16 cellular contexts compared by ENCODE assay signal in genomic region chr9:131774636-131775035, GRCh38.
"Had no signal": no experiment of that assay in that cellular context is flagged by ENCODE, and none has a peak within 500 bp of the region (broad histone marks: within the 10 kb centered on the region; RNA-seq: fewer than 3 reads in every experiment).

No MANE protein-coding gene starts in this region.

- H3K36me3 ChIP-seq: MG63, SJSA1 had no signal

- H3K4me1 ChIP-seq: SJSA1 had no signal

- H3K4me3 ChIP-seq: MG63, SJSA1, SK-N-MC had no signal

- FAIRE-seq: HepG2, RCC 7860 had no signal

- ATAC-seq: T-cell had no signal

- H3K27ac ChIP-seq: SJSA1, SK-N-MC had no signal

- H3K9me3 ChIP-seq: MG63, SJSA1 had no signal

- DNase-seq: KG1, MG63, NCI-H1092 treated with DMSO at 0.1 percent for 48 hours, NCI-H187, NCI-H2029, NCI-H2081 treated with DMSO at 0.1 percent for 48 hours, NCI-H2227 treated with DMSO at 0.1 percent for 48 hours, NCI-H524 treated with DMSO at 0.1 percent for 48 hours, Right ventricle myocardium superior, SIG-M5, SW 1271 had no signal
